ENCODE assay signal across 1 cellular context in the genomic region with DNA sequence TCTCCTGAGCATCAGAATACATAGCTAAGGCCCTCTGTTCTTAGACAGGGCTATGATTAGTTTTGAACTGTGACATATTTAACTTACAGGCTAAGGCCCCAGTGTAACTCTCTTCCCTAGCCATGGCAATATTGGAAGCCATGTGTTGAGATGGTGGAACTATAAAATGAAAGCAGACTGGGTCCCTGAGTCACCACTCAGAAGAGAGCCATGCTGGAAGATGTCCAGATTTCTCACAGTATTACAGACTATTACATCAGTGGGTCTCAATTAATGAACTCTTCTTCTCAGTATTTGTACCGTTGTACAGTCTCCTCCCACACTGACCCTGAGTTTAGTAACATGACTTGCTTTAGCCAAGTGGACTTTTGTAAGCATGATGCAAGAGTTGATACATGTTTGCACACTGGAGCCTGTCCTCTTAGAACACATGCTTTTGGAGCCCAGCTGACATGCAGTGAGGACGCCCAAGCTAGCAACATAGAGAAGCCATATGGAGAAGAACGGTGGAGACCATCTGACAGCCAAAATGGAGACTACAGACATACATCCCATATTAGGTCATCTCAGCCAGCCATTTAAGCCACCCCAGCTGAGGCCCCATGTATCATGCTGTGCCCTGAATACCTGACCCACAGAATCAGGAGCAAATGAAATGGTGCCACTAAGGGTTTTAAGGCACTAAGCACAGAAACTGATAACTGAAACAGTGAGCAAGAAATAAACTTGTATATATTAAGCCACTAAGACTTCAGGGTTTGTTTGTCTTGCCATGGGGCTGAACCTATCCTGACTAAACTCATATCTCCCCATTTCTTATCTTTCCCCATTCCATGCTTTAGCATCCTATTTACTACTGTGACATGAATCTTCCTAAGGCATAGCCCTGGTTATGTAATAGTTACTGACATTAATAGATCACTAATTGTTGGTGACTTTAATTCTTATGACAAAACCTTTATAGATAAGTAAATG.
TF ChIP-seq lines count a peak whose summit lies in the region.

No MANE protein-coding gene starts in this region.

TF ChIP-seq in HepG2, 621 proteins besides CTCF, POLR2A, EP300 and RAD21 (continued from another document):
- TF ChIP-seq, protein P1, sequence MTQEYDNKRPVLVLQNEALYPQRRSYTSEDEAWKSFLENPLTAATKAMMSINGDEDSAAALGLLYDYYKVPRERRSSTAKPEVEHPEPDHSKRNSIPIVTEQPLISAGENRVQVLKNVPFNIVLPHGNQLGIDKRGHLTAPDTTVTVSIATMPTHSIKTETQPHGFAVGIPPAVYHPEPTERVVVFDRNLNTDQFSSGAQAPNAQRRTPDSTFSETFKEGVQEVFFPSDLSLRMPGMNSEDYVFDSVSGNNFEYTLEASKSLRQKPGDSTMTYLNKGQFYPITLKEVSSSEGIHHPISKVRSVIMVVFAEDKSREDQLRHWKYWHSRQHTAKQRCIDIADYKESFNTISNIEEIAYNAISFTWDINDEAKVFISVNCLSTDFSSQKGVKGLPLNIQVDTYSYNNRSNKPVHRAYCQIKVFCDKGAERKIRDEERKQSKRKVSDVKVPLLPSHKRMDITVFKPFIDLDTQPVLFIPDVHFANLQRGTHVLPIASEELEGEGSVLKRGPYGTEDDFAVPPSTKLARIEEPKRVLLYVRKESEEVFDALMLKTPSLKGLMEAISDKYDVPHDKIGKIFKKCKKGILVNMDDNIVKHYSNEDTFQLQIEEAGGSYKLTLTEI (CRISPR knock-in tag; conservative IDR thresholded peaks at IDR 0.05), result no peak
- no peak for TF ChIP-seq GTF2F1 (IDR thresholded peaks at IDR 0.05; ENCODE audit: low read length)
- TF ChIP-seq, protein P2, sequence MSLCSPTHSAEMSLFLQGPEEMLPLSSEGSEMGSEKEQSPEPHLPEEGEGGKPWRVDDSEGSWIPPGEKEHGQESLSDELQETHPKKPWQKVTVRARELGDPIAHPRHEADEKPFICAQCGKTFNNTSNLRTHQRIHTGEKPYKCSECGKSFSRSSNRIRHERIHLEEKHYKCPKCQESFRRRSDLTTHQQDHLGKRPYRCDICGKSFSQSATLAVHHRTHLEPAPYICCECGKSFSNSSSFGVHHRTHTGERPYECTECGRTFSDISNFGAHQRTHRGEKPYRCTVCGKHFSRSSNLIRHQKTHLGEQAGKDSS (CRISPR knock-in tag; IDR thresholded peaks at IDR 0.05; ENCODE audit: borderline replicate concordance, low read depth), result peak; percentile 30; the same call in 1 of the 2 replicates
- TF ChIP-seq, protein P3, sequence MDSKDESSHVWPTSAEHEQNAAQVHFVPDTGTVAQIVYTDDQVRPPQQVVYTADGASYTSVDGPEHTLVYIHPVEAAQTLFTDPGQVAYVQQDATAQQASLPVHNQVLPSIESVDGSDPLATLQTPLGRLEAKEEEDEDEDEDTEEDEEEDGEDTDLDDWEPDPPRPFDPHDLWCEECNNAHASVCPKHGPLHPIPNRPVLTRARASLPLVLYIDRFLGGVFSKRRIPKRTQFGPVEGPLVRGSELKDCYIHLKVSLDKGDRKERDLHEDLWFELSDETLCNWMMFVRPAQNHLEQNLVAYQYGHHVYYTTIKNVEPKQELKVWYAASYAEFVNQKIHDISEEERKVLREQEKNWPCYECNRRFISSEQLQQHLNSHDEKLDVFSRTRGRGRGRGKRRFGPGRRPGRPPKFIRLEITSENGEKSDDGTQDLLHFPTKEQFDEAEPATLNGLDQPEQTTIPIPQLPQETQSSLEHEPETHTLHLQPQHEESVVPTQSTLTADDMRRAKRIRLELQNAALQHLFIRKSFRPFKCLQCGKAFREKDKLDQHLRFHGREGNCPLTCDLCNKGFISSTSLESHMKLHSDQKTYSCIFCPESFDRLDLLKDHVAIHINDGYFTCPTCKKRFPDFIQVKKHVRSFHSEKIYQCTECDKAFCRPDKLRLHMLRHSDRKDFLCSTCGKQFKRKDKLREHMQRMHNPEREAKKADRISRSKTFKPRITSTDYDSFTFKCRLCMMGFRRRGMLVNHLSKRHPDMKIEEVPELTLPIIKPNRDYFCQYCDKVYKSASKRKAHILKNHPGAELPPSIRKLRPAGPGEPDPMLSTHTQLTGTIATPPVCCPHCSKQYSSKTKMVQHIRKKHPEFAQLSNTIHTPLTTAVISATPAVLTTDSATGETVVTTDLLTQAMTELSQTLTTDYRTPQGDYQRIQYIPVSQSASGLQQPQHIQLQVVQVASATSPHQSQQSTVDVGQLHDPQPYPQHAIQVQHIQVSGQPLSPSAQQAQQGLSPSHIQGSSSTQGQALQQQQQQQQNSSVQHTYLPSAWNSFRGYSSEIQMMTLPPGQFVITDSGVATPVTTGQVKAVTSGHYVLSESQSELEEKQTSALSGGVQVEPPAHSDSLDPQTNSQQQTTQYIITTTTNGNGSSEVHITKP (CRISPR knock-in tag; IDR thresholded peaks at IDR 0.05; ENCODE audit: low read depth), result 0 out of 2 replicates have a peak, but pooled peaks have one; percentile 36
- no peak for TF ChIP-seq NAIF1 (CRISPR knock-in tag; IDR thresholded peaks at IDR 0.05; ENCODE audit: borderline replicate concordance)
- TF ChIP-seq SCMH1 (CRISPR knock-in tag; IDR thresholded peaks at IDR 0.05; ENCODE audit: borderline replicate concordance), result no peak
- no peak for TF ChIP-seq HNRNPLL (IDR thresholded peaks at IDR 0.05; ENCODE audit: low read depth, low read length, poor library complexity, severe bottlenecking)
- TF ChIP-seq, protein P4, sequence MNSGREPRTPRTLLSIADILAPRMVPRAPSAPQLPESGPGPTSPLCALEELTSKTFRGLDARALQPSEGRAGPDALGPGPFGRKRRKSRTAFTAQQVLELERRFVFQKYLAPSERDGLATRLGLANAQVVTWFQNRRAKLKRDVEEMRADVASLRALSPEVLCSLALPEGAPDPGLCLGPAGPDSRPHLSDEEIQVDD (CRISPR knock-in tag; IDR thresholded peaks at IDR 0.05; ENCODE audit: borderline replicate concordance), result no peak
- peak; percentile 83; the same call in 1 of the 2 replicates for TF ChIP-seq MIER2 (CRISPR knock-in tag; IDR thresholded peaks at IDR 0.05)
- TF ChIP-seq, protein P5, sequence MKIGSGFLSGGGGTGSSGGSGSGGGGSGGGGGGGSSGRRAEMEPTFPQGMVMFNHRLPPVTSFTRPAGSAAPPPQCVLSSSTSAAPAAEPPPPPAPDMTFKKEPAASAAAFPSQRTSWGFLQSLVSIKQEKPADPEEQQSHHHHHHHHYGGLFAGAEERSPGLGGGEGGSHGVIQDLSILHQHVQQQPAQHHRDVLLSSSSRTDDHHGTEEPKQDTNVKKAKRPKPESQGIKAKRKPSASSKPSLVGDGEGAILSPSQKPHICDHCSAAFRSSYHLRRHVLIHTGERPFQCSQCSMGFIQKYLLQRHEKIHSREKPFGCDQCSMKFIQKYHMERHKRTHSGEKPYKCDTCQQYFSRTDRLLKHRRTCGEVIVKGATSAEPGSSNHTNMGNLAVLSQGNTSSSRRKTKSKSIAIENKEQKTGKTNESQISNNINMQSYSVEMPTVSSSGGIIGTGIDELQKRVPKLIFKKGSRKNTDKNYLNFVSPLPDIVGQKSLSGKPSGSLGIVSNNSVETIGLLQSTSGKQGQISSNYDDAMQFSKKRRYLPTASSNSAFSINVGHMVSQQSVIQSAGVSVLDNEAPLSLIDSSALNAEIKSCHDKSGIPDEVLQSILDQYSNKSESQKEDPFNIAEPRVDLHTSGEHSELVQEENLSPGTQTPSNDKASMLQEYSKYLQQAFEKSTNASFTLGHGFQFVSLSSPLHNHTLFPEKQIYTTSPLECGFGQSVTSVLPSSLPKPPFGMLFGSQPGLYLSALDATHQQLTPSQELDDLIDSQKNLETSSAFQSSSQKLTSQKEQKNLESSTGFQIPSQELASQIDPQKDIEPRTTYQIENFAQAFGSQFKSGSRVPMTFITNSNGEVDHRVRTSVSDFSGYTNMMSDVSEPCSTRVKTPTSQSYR (CRISPR knock-in tag; IDR thresholded peaks at IDR 0.05; ENCODE audit: borderline replicate concordance), result peak; percentile 64; the same call in 1 of the 2 replicates
- TF ChIP-seq ZNF772 (CRISPR knock-in tag; IDR thresholded peaks at IDR 0.05), result 0 out of 2 replicates have a peak, but pooled peaks have one; percentile 47
- no peak for TF ChIP-seq ZNF562 (CRISPR knock-in tag; IDR thresholded peaks at IDR 0.05; ENCODE audit: borderline replicate concordance)
- no peak for TF ChIP-seq RBM22 (optimal IDR thresholded peaks at IDR 0.05; ENCODE audit: low read length)
- TF ChIP-seq SNAPC2 (CRISPR knock-in tag; IDR thresholded peaks at IDR 0.05), result no peak
- peak; percentile 51; the same call in 1 of the 2 replicates for TF ChIP-seq KDM2A (CRISPR knock-in tag; IDR thresholded peaks at IDR 0.05; ENCODE audit: borderline replicate concordance, low read depth)
- peak; percentile 96 for TF ChIP-seq ZBTB8A (CRISPR knock-in tag; IDR thresholded peaks at IDR 0.05; ENCODE audit: borderline replicate concordance, low read depth)
- TF ChIP-seq ZSCAN22 (CRISPR knock-in tag; IDR thresholded peaks at IDR 0.05), result no peak
- no peak for TF ChIP-seq CC2D1A (CRISPR knock-in tag; IDR thresholded peaks at IDR 0.05)
- no peak for TF ChIP-seq MTA1 (CRISPR knock-in tag; IDR thresholded peaks at IDR 0.05; ENCODE audit: borderline replicate concordance)
- TF ChIP-seq ZNF790 (CRISPR knock-in tag; IDR thresholded peaks at IDR 0.05; ENCODE audit: borderline replicate concordance), result no peak
TF ChIP-seq in HepG2: peak in this region for 247.
